ENCODE assay signal across 1 cellular context in genomic region chr6:24877747-24878146, GRCh38. TPM values are rescaled to one million over a fixed set of nuclear protein-coding genes. Genes with fewer than 3 reads are reported as not detected.
"Had no signal": no experiment of that assay in that cellular context is flagged by ENCODE, and none has a peak within 500 bp of the region (broad histone marks: within the 10 kb centered on the region; RNA-seq: fewer than 3 reads in every experiment).

No MANE protein-coding gene starts in this region.

RNA-seq across cellular contexts. Expression of gene RIPOR2, which starts 58.0 kb away (rescaled TPM):
- total RNA-seq: glomerular endothelial cell had no signal
